In genomic region chr5:139149477-139150199, GRCh38 we compare ENCODE assay signal across 12 cellular contexts. TPM values are rescaled to one million over a fixed set of nuclear protein-coding genes. Genes with fewer than 3 reads are reported as not detected.
A peak's percentile ranks its signal among the peaks of the same experiment; 100 is the strongest.
DNase-seq lines count a peak whose midpoint lies in the region; ATAC-seq and TF ChIP-seq lines count a peak whose summit lies in the region.
"Had no signal": no experiment of that assay in that cellular context is flagged by ENCODE, and none has a peak within 500 bp of the region (broad histone marks: within the 10 kb centered on the region; RNA-seq: fewer than 3 reads in every experiment).

No MANE protein-coding gene starts in this region.

- TF ChIP-seq POLR2A in thyroid gland (IDR thresholded peaks at IDR 0.05), result no peak

- no peaks in the 10 kb centered on the region for H3K36me3 ChIP-seq in thyroid gland

- no peak overlapping the region for H3K4me3 Mint-ChIP-seq in activated CD8-positive, alpha-beta T cell treated with anti-CD3 and anti-CD28 coated beads, Interleukin-2, amount 10 ng/mL, durations not matched to agents 7 days and 5 days
- H3K4me3 Mint-ChIP-seq: activated B cell treated with CpG ODN at 0.5 μM for 24 hours; activated T-cell treated with anti-CD3 and anti-CD28 coated beads, Interleukin-2, amount 50 U/mL, for 72 hours had no signal

- peak; percentile 67 for DNase-seq in NCI-H226
- peak; percentile 46 for DNase-seq in astrocyte of the spinal cord (ENCODE audit: low read depth, low spot score)
- DNase-seq in iris pigment epithelial cell (ENCODE audit: low read depth), result peak; percentile 93
- no peak for DNase-seq in thyroid gland
- no peak for DNase-seq in NCI-H345 (lab: John Stamatoyannopoulos, UW)
- DNase-seq in activated CD8-positive, alpha-beta T cell treated with anti-CD3 and anti-CD28 coated beads, Interleukin-2, amount 10 ng/mL, durations not matched to agents 7 days and 5 days, result no peak
- no peak for DNase-seq in NCI-H2171 treated with DMSO at 0.1 percent for 48 hours (lab: John Stamatoyannopoulos, UW)
- DNase-seq: activated B cell treated with CpG ODN at 0.5 μM for 24 hours; activated T-cell treated with anti-CD3 and anti-CD28 coated beads, Interleukin-2, amount 50 U/mL, for 72 hours; DMS 273 treated with DMSO at 0.1 percent for 48 hours; NCI-H1694 treated with DMSO at 0.1 percent for 48 hours had no signal

- no peaks in the 10 kb centered on the region for H3K9me3 Mint-ChIP-seq in activated CD8-positive, alpha-beta T cell treated with anti-CD3 and anti-CD28 coated beads, Interleukin-2, amount 10 ng/mL, durations not matched to agents 7 days and 5 days (ENCODE audit: insufficient read depth)
- H3K9me3 Mint-ChIP-seq: activated B cell treated with CpG ODN at 0.5 μM for 24 hours; activated T-cell treated with anti-CD3 and anti-CD28 coated beads, Interleukin-2, amount 50 U/mL, for 72 hours had no signal

- H3K27ac ChIP-seq in thyroid gland, result peak overlapping the region; percentile 3 to 81 (median 68)

- H3K27me3 Mint-ChIP-seq in activated CD8-positive, alpha-beta T cell treated with anti-CD3 and anti-CD28 coated beads, Interleukin-2, amount 10 ng/mL, durations not matched to agents 7 days and 5 days (ENCODE audit: low read depth), result no peaks in the 10 kb centered on the region
- H3K27me3 Mint-ChIP-seq: activated B cell treated with CpG ODN at 0.5 μM for 24 hours had no signal

- in situ Hi-C loops in astrocyte of the spinal cord (cut with HindIII; ENCODE audit: low sequenced_read_pairs), result no loop called here

- peaks cover 43 to 55% of the 10 kb centered on the region in 2 donors for H3K4me1 ChIP-seq in thyroid gland

- H3K4me1 Mint-ChIP-seq in activated CD8-positive, alpha-beta T cell treated with anti-CD3 and anti-CD28 coated beads, Interleukin-2, amount 10 ng/mL, durations not matched to agents 7 days and 5 days (ENCODE audit: low read depth), result peaks cover 2% of the 10 kb centered on the region

- H3K27me3 ChIP-seq in thyroid gland, result no peaks in the 10 kb centered on the region

- 60 to 71% methylated on average over 3 of the region's 3 CpGs for WGBS in thyroid gland, 2 donors

- no peaks in the 10 kb centered on the region for H3K9me3 ChIP-seq in thyroid gland

- CTCF ChIA-PET in activated CD8-positive, alpha-beta T cell treated with anti-CD3 and anti-CD28 coated beads, Interleukin-2, amount 10 ng/mL, durations not matched to agents 7 days and 5 days (lab: Charles Lee), result interaction anchor here (1.0 to 1.6 kb wide), 2 partner anchors 12 to 13 kb away, joined by 3 to 5 read pairs; no protein-coding TSS in a partner anchor

- no peak for ATAC-seq in activated CD8-positive, alpha-beta T cell treated with anti-CD3 and anti-CD28 coated beads, Interleukin-2, amount 10 ng/mL, durations not matched to agents 7 days and 5 days
- no peak for ATAC-seq in GM21717 (IDR thresholded peaks at IDR 0.05; ENCODE audit: unreplicated experiment)

- H3K36me3 Mint-ChIP-seq in activated CD8-positive, alpha-beta T cell treated with anti-CD3 and anti-CD28 coated beads, Interleukin-2, amount 10 ng/mL, durations not matched to agents 7 days and 5 days (ENCODE audit: low read depth), result no peaks in the 10 kb centered on the region

- TF ChIP-seq CTCF in astrocyte of the spinal cord (IDR thresholded peaks at IDR 0.05; ENCODE audit: low read depth, low read length) (no peak), thyroid gland (IDR thresholded peaks at IDR 0.05) (no peak)

- POLR2A ChIA-PET in activated CD8-positive, alpha-beta T cell treated with anti-CD3 and anti-CD28 coated beads, Interleukin-2, amount 10 ng/mL, durations not matched to agents 7 days and 5 days (lab: Charles Lee), result no interaction called here

- H3K27ac Mint-ChIP-seq in activated CD8-positive, alpha-beta T cell treated with anti-CD3 and anti-CD28 coated beads, Interleukin-2, amount 10 ng/mL, durations not matched to agents 7 days and 5 days, result no peak overlapping the region
- H3K27ac Mint-ChIP-seq: activated B cell treated with CpG ODN at 0.5 μM for 24 hours; activated T-cell treated with anti-CD3 and anti-CD28 coated beads, Interleukin-2, amount 50 U/mL, for 72 hours had no signal

- H3K4me3 ChIP-seq in astrocyte of the spinal cord (ENCODE audit: low read depth, low read length) (no peak overlapping the region), thyroid gland (replicated peaks in 1 of 3) (no peak overlapping the region)

- intact Hi-C loops in thyroid gland (cut with DNase I), result no loop called here

RNA-seq across cellular contexts. Expression of gene SIL1, which starts 48.5 kb away (rescaled TPM):
- total RNA-seq in thyroid gland, result 100 to 1,000 TPM in 2 of 4 donors, 10 to 100 TPM in 2; 57.5 to 103 (median 81.7) TPM
- total RNA-seq in activated CD8-positive, alpha-beta T cell treated with anti-CD3 and anti-CD28 coated beads, Interleukin-2, amount 10 ng/mL, durations not matched to agents 7 days and 5 days, result 10 to 100 TPM; 15.6 to 18.2 TPM

Comparison
In these comparisons a context has a peak if more than half of its experiments do, and no peak if none do; other contexts are left out.
1. DNase-seq: peak in NCI-H226 (single experiment), astrocyte of the spinal cord (single experiment) and iris pigment epithelial cell (single experiment); none in thyroid gland (0 of 2), NCI-H345 (single experiment), activated CD8-positive, alpha-beta T cell treated with anti-CD3 and anti-CD28 coated beads, Interleukin-2, amount 10 ng/mL, durations not matched to agents 7 days and 5 days (single experiment) and NCI-H2171 treated with DMSO at 0.1 percent for 48 hours (single experiment).